ENCODE assay signal across 9 cellular contexts in genomic region chr9:128091144-128091543, GRCh38. TPM values are rescaled to one million over a fixed set of nuclear protein-coding genes. Genes with fewer than 3 reads are reported as not detected.
A peak's percentile ranks its signal among the peaks of the same experiment; 100 is the strongest.
DNase-seq lines count a peak whose midpoint lies in the region; ATAC-seq, FAIRE-seq and TF ChIP-seq lines count a peak whose summit lies in the region.
"Had no signal": no experiment of that assay in that cellular context is flagged by ENCODE, and none has a peak within 500 bp of the region (broad histone marks: within the 10 kb centered on the region; RNA-seq: fewer than 3 reads in every experiment).

No MANE protein-coding gene starts in this region.

- ATAC-seq in psoas muscle (peak; percentile 49 to 68 (median 62)), GM18909 (IDR thresholded peaks at IDR 0.05; ENCODE audit: poor library complexity, unreplicated experiment) (no peak), GM21825 (IDR thresholded peaks at IDR 0.05; ENCODE audit: unreplicated experiment) (no peak)

- peak; percentile 99 for DNase-seq in D721Med (ENCODE audit: insufficient read length, low spot score)
- no peak for DNase-seq in RWPE1 (ENCODE audit: low spot score)
- peak; percentile 78 to 98 (median 91) for DNase-seq in head of caudate nucleus
- peak; percentile 79 to 85 for DNase-seq in psoas muscle
- DNase-seq in activated effector memory CD4-positive, alpha-beta T cell treated with anti-CD3 and anti-CD28 coated beads, Interleukin-2, amount 50 U/mL, for 16 hours = no peak
- no peak for DNase-seq in NCI-H187 treated with DMSO at 0.1 percent for 48 hours (lab: John Stamatoyannopoulos, UW)

- POLR2A ChIA-PET in RWPE1 (lab: Yijun Ruan, JAX; ENCODE audit: low non-redundant PET) = no interaction called here

- no peaks in the 10 kb centered on the region for H3K36me3 ChIP-seq in psoas muscle (ENCODE audit: insufficient read depth in 1 of 2, low read depth in 1 of 2)

- intact Hi-C loops in head of caudate nucleus (cut with DNase I) = no loop called here
- intact Hi-C loops in psoas muscle (cut with DNase I) = no loop called here

- 20 to 23% (median 22%) methylated on average over 13 of the region's 13 CpGs for WGBS in psoas muscle, 3 donors

- CTCF ChIA-PET in RWPE1 (lab: Yijun Ruan, JAX) = interaction anchor here (0.5 to 1.1 kb wide), 5 partner anchors 17 to 210 kb away, joined by 3 read pairs; partner anchors contain the start of gene PIP5KL1

- peaks cover 37% of the 10 kb centered on the region for H3K4me1 ChIP-seq in psoas muscle

- H3K9me3 ChIP-seq in psoas muscle = no peaks in the 10 kb centered on the region

- H3K4me3 ChIP-seq in psoas muscle = peak overlapping the region; percentile 13

- no peaks in the 10 kb centered on the region for H3K27me3 ChIP-seq in psoas muscle (ENCODE audit: insufficient read depth in 3 of 3, low read length in 2 of 3)

- FAIRE-seq in D721Med (lab: Jason Lieb, UNC) = no peak
- FAIRE-seq: bronchial epithelial cell had no signal

- TF ChIP-seq CTCF in D721Med (IDR thresholded peaks at IDR 0.05; ENCODE audit: insufficient read depth, missing control alignments) (no peak), RWPE1 (conservative IDR thresholded peaks at IDR 0.05; ENCODE audit: low read depth) (no peak), psoas muscle (IDR thresholded peaks at IDR 0.05) (no peak)

- H3K27ac ChIP-seq in RWPE1 = peak overlapping the region; percentile 55
- no peak overlapping the region for H3K27ac ChIP-seq in psoas muscle

RNA-seq across cellular contexts. Expression of gene SLC25A25, which starts 23.1 kb away (rescaled TPM):
- total RNA-seq in psoas muscle = 10 to 100 TPM in 2 of 4 donors, 1 to 10 TPM in 2; 3.6 to 50.3 (median 20.5) TPM
- polyA plus RNA-seq in psoas muscle = 10 to 100 TPM in 2 of 3 donors, 1 to 10 TPM in 1; 9.3 to 12.5 (median 10.6) TPM

RNA-seq across cellular contexts. Expression of gene NAIF1, which starts 24.0 kb away (rescaled TPM):
- total RNA-seq in psoas muscle = 1 to 10 TPM; 5.9 to 8.7 (median 6.1) TPM
- polyA plus RNA-seq in psoas muscle = 1 to 10 TPM; 4.2 to 8.0 (median 7.8) TPM

RNA-seq across cellular contexts. Expression of gene PTGES2, which starts 36.4 kb away (rescaled TPM):
- total RNA-seq in psoas muscle = 100 to 1,000 TPM; 102 to 150 (median 116) TPM
- polyA plus RNA-seq in psoas muscle = 100 to 1,000 TPM in 2 of 3 donors, 10 to 100 TPM in 1; 61.2 to 134 (median 119) TPM

RNA-seq across cellular contexts. Expression of gene LCN2, which starts 58.1 kb away (rescaled TPM):
- 1 to 10 TPM in 2 of 4 donors, under 1 TPM in 1, not detected in 1; 0.47 to 2.1 (median 1.4) TPM for total RNA-seq in psoas muscle
- under 1 TPM; 0.08 to 0.90 (median 0.69) TPM for polyA plus RNA-seq in psoas muscle

Comparison
In these comparisons a context has a peak if more than half of its experiments do, and no peak if none do; other contexts are left out.
1. DNase-seq: peak in D721Med (single experiment), head of caudate nucleus (42 of 42) and psoas muscle (2 of 2); none in RWPE1 (single experiment), activated effector memory CD4-positive, alpha-beta T cell treated with anti-CD3 and anti-CD28 coated beads, Interleukin-2, amount 50 U/mL, for 16 hours (single experiment) and NCI-H187 treated with DMSO at 0.1 percent for 48 hours (single experiment).
2. ATAC-seq: peak in psoas muscle (4 of 4); none in GM18909 (single experiment) and GM21825 (single experiment).